In the genomic region with DNA sequence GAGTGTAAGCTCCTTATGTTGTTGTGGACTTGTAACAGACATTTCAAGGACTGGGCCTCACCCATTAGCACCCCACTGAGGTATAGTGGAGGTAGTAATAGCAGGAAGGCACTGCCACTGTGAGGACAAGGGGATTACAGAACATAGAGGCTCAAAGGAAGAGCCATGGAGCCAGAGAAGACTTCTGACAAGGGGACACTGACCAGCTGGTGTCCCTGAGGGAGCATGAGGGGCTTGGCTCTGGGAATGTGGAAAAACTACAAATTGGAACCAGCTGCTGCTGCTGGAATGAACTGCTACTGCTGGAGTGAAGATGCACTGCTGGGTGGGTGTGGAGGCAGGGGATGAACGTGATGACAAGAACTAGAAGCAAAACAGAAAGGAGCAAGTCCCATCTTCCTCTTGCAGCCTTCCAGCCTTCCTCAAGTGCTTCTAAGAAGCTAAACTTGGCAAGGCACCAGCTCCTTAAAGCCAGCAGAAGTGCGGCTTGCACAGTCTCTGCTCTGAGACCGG, we compare ENCODE assay signal across 12 cellular contexts.
DNase-seq lines count a peak whose midpoint lies in the region; ATAC-seq lines count a peak whose summit lies in the region.
"Had no signal": no experiment of that assay in that cellular context is flagged by ENCODE, and none has a peak within 500 bp of the region (broad histone marks: within the 10 kb centered on the region; RNA-seq: fewer than 3 reads in every experiment).

No MANE protein-coding gene starts in this region.

- no peak overlapping the region for H3K4me2 ChIP-seq in mesenchymal stem cell (ENCODE audit: low read length, poor library complexity, severe bottlenecking)

- no peak overlapping the region for H4K8ac ChIP-seq in mesenchymal stem cell (ENCODE audit: low read length)

- H2BK15ac ChIP-seq in mesenchymal stem cell (ENCODE audit: low read depth, poor library complexity, severe bottlenecking), result peak overlapping the region; percentile 83

- H3K9ac ChIP-seq in mesenchymal stem cell (ENCODE audit: low read length), result no peak overlapping the region

- peak overlapping the region in 1 of 2 experiments; percentile 75 for H3K4ac ChIP-seq in mesenchymal stem cell (ENCODE audit: low read depth in 1 of 2, low read length in 2 of 2)

- H3K14ac ChIP-seq in mesenchymal stem cell (ENCODE audit: low read length in 2 of 2), result no peak overlapping the region

- peak; percentile 7 for ATAC-seq in aorta (ENCODE audit: low FRiP score)

- peak; percentile 16 for DNase-seq in NCI-H146 (lab: John Stamatoyannopoulos, UW)
- DNase-seq in NCI-H146 treated with DMSO at 0.1 percent for 48 hours (lab: John Stamatoyannopoulos, UW; ENCODE audit: unreplicated experiment), result no peak
- DNase-seq in mesenchymal stem cell, result peak; percentile 81
- peak in 1 of 2 donors; percentile 56 for DNase-seq in aorta
- DNase-seq in NCI-H1694 (lab: John Stamatoyannopoulos, UW), result no peak
- DNase-seq in SHP77 treated with DMSO at 0.1 percent for 48 hours (lab: John Stamatoyannopoulos, UW), result no peak
- DNase-seq in activated effector memory CD4-positive, alpha-beta T cell treated with anti-CD3 and anti-CD28 coated beads, Interleukin-2, amount 50 U/mL, for 16 hours, result no peak
- DNase-seq: midbrain, NCI-H2081, T1000 had no signal

- H3K9me3 ChIP-seq in ectodermal cell (ENCODE audit: control insufficient read depth, low read length) (no peaks in the 10 kb centered on the region), mesenchymal stem cell (ENCODE audit: control insufficient read depth, low read length) (no peaks in the 10 kb centered on the region), aorta (ENCODE audit: control insufficient read depth, low read length) (no peaks in the 10 kb centered on the region)

- peaks cover 3% of the 10 kb centered on the region for H3K79me1 ChIP-seq in mesenchymal stem cell (replicated peaks; ENCODE audit: low read length, poor library complexity, severe bottlenecking)

- H3K23ac ChIP-seq in mesenchymal stem cell (ENCODE audit: low read length in 2 of 2), result no peak overlapping the region

- H3K4me3 ChIP-seq in ectodermal cell (ENCODE audit: insufficient read depth, low read depth, low read length) (no peak overlapping the region), mesenchymal stem cell (ENCODE audit: insufficient read depth in 1 of 2, low read depth in 1 of 2, low read length in 2 of 2) (no peak overlapping the region), aorta (ENCODE audit: low read length in 2 of 2) (no peak overlapping the region)

- H2BK5ac ChIP-seq in mesenchymal stem cell (ENCODE audit: low read depth, low read length, poor library complexity, severe bottlenecking), result no peak overlapping the region

- H2BK12ac ChIP-seq in mesenchymal stem cell (ENCODE audit: low read length in 2 of 2), result peak overlapping the region; percentile 11 to 34

- H2AK5ac ChIP-seq in mesenchymal stem cell (ENCODE audit: low read length, severe bottlenecking), result no peak overlapping the region

- H2BK120ac ChIP-seq in mesenchymal stem cell (ENCODE audit: low read depth, low read length), result peak overlapping the region; percentile 27

- H3K27ac ChIP-seq in ectodermal cell (ENCODE audit: insufficient read depth, low read depth, low read length, poor library complexity, severe bottlenecking) (peak overlapping the region; percentile 33), mesenchymal stem cell (ENCODE audit: low read length, poor library complexity, severe bottlenecking) (no peak overlapping the region), aorta (ENCODE audit: low read depth in 1 of 2, low read length in 2 of 2) (peak overlapping the region in 1 of 2 donors; percentile 6)
- H3K27ac ChIP-seq: 22Rv1 had no signal

- H3K18ac ChIP-seq in mesenchymal stem cell (ENCODE audit: low read depth in 1 of 2, low read length in 2 of 2), result peak overlapping the region; percentile 53 to 68

- H3K27me3 ChIP-seq in ectodermal cell (ENCODE audit: control insufficient read depth, insufficient read depth, low read length, poor library complexity, severe bottlenecking), result no peaks in the 10 kb centered on the region
- no peaks in the 10 kb centered on the region for H3K27me3 ChIP-seq in mesenchymal stem cell (ENCODE audit: control insufficient read depth in 1 of 2, insufficient read depth in 1 of 2, low read length in 2 of 2)
- H3K27me3 ChIP-seq in aorta (ENCODE audit: control insufficient read depth in 1 of 2, insufficient read depth in 2 of 2, low read length in 1 of 2), result no peaks in the 10 kb centered on the region

- H3K4me1 ChIP-seq in ectodermal cell (ENCODE audit: control insufficient read depth, insufficient read depth, low read length) (peaks cover 17% of the 10 kb centered on the region), mesenchymal stem cell (ENCODE audit: control insufficient read depth, insufficient read depth, low read depth, low read length) (peaks cover 4% of the 10 kb centered on the region), aorta (ENCODE audit: control insufficient read depth in 1 of 2, insufficient read depth in 2 of 2, low read length in 2 of 2) (peaks cover 0 to 6% of the 10 kb centered on the region in 2 donors)

- peak overlapping the region; percentile 36 for H4K91ac ChIP-seq in mesenchymal stem cell (ENCODE audit: low read length)

- intact Hi-C loops in aorta (cut with DNase I), result loop anchor here in 1 of 2 donors (10.0 kb wide), 1 partner anchor 180 kb away; a partner anchor contains a TSS

- no peak overlapping the region for H2AFZ ChIP-seq in mesenchymal stem cell (ENCODE audit: low read depth, low read length)

- no peaks in the 10 kb centered on the region for H3K36me3 ChIP-seq in ectodermal cell (ENCODE audit: control insufficient read depth, insufficient read depth, low read length)
- H3K36me3 ChIP-seq in mesenchymal stem cell (ENCODE audit: control insufficient read depth in 1 of 2, insufficient read depth in 2 of 2, low read depth in 1 of 2, low read length in 2 of 2), result no peaks in the 10 kb centered on the region
- no peaks in the 10 kb centered on the region for H3K36me3 ChIP-seq in aorta (ENCODE audit: control insufficient read depth in 1 of 2, insufficient read depth in 2 of 2, low read length in 1 of 2)

- 86 to 94% methylated on average over 3 of the region's 3 CpGs for WGBS in ectodermal cell, 2 experiments
- WGBS in mesenchymal stem cell, result 19% methylated on average over 2 of the region's 3 CpGs
- 58 to 64% methylated on average over 3 of the region's 3 CpGs for WGBS in aorta, 2 donors

Comparison
In these comparisons a context has a peak if more than half of its experiments do, and no peak if none do; other contexts are left out.
1. DNase-seq: peak in NCI-H146 (single experiment) and mesenchymal stem cell (single experiment); none in NCI-H146 treated with DMSO at 0.1 percent for 48 hours (single experiment), NCI-H1694 (single experiment), SHP77 treated with DMSO at 0.1 percent for 48 hours (single experiment) and activated effector memory CD4-positive, alpha-beta T cell treated with anti-CD3 and anti-CD28 coated beads, Interleukin-2, amount 50 U/mL, for 16 hours (single experiment).